Comparison of ENCODE assay signal across 22 cellular contexts in the genomic region with DNA sequence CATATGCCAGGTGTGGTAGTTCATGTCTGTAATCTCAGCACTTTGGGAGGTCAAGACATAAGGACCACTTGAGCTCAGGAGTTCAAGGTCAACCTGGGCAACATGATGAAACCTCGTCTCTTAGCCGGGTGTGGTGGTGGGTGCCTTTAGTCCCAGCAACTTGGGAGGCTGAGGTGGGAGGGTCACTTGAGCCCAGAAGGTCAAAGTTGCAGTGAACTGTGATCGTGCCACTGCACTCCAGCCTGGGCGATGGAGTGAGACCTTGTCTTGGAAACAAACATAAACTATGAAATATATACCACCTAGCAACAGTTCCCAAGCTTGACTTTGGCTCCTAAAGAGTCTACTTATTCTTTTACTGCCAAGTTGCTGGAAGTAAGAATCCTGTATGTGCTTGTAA.
"Had no signal": no experiment of that assay in that cellular context is flagged by ENCODE, and none has a peak within 500 bp of the region (broad histone marks: within the 10 kb centered on the region; RNA-seq: fewer than 3 reads in every experiment).

No MANE protein-coding gene starts in this region.

- H3K36me3 ChIP-seq: colonic mucosa, ovary had no signal

- H3K27ac ChIP-seq: colonic mucosa, foreskin keratinocyte, ovary, transverse colon, vagina had no signal

- ATAC-seq: activated CD8-positive, alpha-beta T cell treated with anti-CD3 and anti-CD28 coated beads for 36 hours; activated naive CD8-positive, alpha-beta T cell treated with anti-CD3 and anti-CD28 coated beads, Interleukin-2, amount 50 U/mL, for 24 hours; foreskin keratinocyte; naive thymus-derived CD8-positive, alpha-beta T cell; stimulated activated naive CD8-positive, alpha-beta T cell treated with anti-CD3 and anti-CD28 coated beads, Interleukin-15, Interleukin-2, amounts not matched to agents 100 U/mL and 50 U/mL, for 24 hours had no signal

- H3K27me3 ChIP-seq: colonic mucosa, foreskin keratinocyte, ovary, transverse colon, vagina had no signal

- H3K9me3 ChIP-seq: colonic mucosa, ovary, transverse colon, vagina had no signal

- H3K9me3 Mint-ChIP-seq: central memory CD8-positive, alpha-beta T cell had no signal

- DNase-seq: activated CD4-positive, alpha-beta T cell treated with anti-CD3 and anti-CD28 coated beads, Interleukin-2, amount 10 ng/mL, durations not matched to agents 24 days and 14 days; activated CD4-positive, CD25-positive, alpha-beta regulatory T cell; activated CD8-positive, alpha-beta T cell treated with anti-CD3 and anti-CD28 coated beads for 36 hours; activated naive CD4-positive, alpha-beta T cell treated with anti-CD3 and anti-CD28 coated beads, Interleukin-2, amount 10 ng/mL, durations not matched to agents 7 days and 5 days; activated naive CD8-positive, alpha-beta T cell treated with anti-CD3 and anti-CD28 coated beads, Interleukin-2, amount 50 U/mL, for 24 hours; activated T-cell treated with anti-CD3 and anti-CD28 coated beads, Interleukin-2, amount 50 U/mL, for 1 hour; anterior cingulate cortex; colonic mucosa; foreskin keratinocyte; hypothalamus; islet precursor cell; mesendoderm; naive thymus-derived CD8-positive, alpha-beta T cell; ovary; stimulated activated CD4-positive, alpha-beta T cell treated with anti-CD3 and anti-CD28 coated beads, Interleukin-2, amount 100 ng/mL, for 24 hours; stimulated activated naive CD8-positive, alpha-beta T cell treated with anti-CD3 and anti-CD28 coated beads, Interleukin-15, Interleukin-2, amounts not matched to agents 100 U/mL and 50 U/mL, for 24 hours; T-helper 1 cell; T-helper 9 cell; transverse colon had no signal

- H3K4me1 ChIP-seq: colonic mucosa, foreskin keratinocyte had no signal

- H3K27me3 Mint-ChIP-seq: activated CD4-positive, alpha-beta T cell treated with anti-CD3 and anti-CD28 coated beads, Interleukin-2, amount 10 ng/mL, durations not matched to agents 24 days and 14 days; activated CD8-positive, alpha-beta T cell treated with anti-CD3 and anti-CD28 coated beads for 36 hours; activated naive CD4-positive, alpha-beta T cell treated with anti-CD3 and anti-CD28 coated beads, Interleukin-2, amount 10 ng/mL, durations not matched to agents 7 days and 5 days; activated naive CD8-positive, alpha-beta T cell treated with anti-CD3 and anti-CD28 coated beads, Interleukin-2, amount 50 U/mL, for 24 hours; brain; central memory CD8-positive, alpha-beta T cell; naive thymus-derived CD8-positive, alpha-beta T cell had no signal

- H3K4me3 ChIP-seq: colonic mucosa, ovary, transverse colon, vagina had no signal

- H3K27ac Mint-ChIP-seq: activated CD4-positive, alpha-beta T cell treated with anti-CD3 and anti-CD28 coated beads, Interleukin-2, amount 10 ng/mL, durations not matched to agents 24 days and 14 days; activated CD8-positive, alpha-beta T cell treated with anti-CD3 and anti-CD28 coated beads for 36 hours; activated naive CD4-positive, alpha-beta T cell treated with anti-CD3 and anti-CD28 coated beads, Interleukin-2, amount 10 ng/mL, durations not matched to agents 7 days and 5 days; brain had no signal

- H3K4me3 Mint-ChIP-seq: activated CD4-positive, alpha-beta T cell treated with anti-CD3 and anti-CD28 coated beads, Interleukin-2, amount 10 ng/mL, durations not matched to agents 24 days and 14 days; activated CD8-positive, alpha-beta T cell treated with anti-CD3 and anti-CD28 coated beads for 36 hours; activated naive CD4-positive, alpha-beta T cell treated with anti-CD3 and anti-CD28 coated beads, Interleukin-2, amount 10 ng/mL, durations not matched to agents 7 days and 5 days; activated naive CD8-positive, alpha-beta T cell treated with anti-CD3 and anti-CD28 coated beads, Interleukin-2, amount 50 U/mL, for 24 hours; brain; central memory CD8-positive, alpha-beta T cell; naive thymus-derived CD8-positive, alpha-beta T cell had no signal
